8 cellular contexts compared by ENCODE assay signal in the genomic region with DNA sequence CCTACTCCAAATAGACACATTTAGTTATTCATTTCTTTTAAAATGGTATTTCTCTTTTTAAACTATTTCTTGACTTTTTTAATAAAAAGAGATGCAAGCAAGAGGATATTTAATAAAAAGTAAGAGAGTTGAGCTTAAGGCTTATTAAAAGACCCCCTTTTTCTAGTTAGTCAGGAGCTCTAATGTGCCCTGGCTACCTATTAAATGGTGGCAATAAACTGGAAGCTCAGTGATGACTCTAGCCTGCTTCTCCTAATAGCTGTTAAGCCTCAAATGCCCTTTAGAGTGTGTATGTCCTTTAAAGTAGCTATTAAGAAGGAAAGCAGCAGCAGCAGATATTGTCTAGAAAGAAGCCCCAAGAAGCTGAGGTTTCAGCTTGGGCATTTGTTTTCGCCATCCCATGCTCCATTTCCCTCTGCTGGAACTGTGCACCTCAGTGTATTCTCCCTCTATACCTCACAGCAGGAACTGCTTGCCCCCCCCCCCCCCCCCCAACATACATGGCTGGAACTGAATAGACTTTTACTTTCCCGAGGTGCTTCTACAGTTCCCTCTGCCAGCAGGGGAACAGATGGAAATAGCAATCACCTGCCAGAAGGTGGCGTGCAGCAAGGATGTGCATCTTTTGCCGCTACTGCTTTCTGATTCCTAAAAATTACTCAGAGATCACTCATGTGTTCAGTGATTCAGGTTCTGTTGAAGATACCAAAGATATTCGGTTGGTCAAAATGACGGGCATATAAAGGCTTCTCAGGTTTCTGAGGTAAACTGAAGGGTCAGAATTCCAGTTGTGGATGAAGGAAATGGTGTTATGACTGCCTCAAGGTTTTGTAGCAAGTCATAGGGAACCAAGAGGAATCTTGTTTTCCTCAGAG. TPM values are rescaled to one million over a fixed set of nuclear protein-coding genes. Genes with fewer than 3 reads are reported as not detected.
A peak's percentile ranks its signal among the peaks of the same experiment; 100 is the strongest.
DNase-seq lines count a peak whose midpoint lies in the region; ATAC-seq and TF ChIP-seq lines count a peak whose summit lies in the region.

No MANE protein-coding gene starts in this region.

- intact Hi-C loops in adrenal gland (cut with DNase I) (loop anchor here (5.0 kb wide), 2 partner anchors 101 to 194 kb away; no protein-coding TSS in a partner anchor), spleen (cut with DNase I; ENCODE audit: low total_unique reads) (loop anchor here (10.0 kb wide), 2 partner anchors 103 to 243 kb away; no protein-coding TSS in a partner anchor)

- no peaks in the 10 kb centered on the region for H3K9me3 ChIP-seq in RWPE2 (ENCODE audit: severe bottlenecking)
- no peaks in the 10 kb centered on the region for H3K9me3 ChIP-seq in adrenal gland (replicated peaks in 1 of 3)
- H3K9me3 ChIP-seq in spleen: no peaks in the 10 kb centered on the region

- peak; percentile 66 for TF ChIP-seq RAD21 in Ishikawa (IDR thresholded peaks at IDR 0.05; ENCODE audit: low read depth)

- no peak for TF ChIP-seq EP300 in Ishikawa (IDR thresholded peaks at IDR 0.05; ENCODE audit: borderline replicate concordance)

- H3K4me3 ChIP-seq in RWPE2 (ENCODE audit: severe bottlenecking) (no peak overlapping the region), adrenal gland (no peak overlapping the region), spleen (no peak overlapping the region)

- peak overlapping the region; percentile 63 for H3K27ac ChIP-seq in RWPE2 (ENCODE audit: poor library complexity, severe bottlenecking)
- H3K27ac ChIP-seq in adrenal gland: no peak overlapping the region
- no peak overlapping the region for H3K27ac ChIP-seq in spleen

- H3K36me3 ChIP-seq in RWPE2 (ENCODE audit: low read depth) (no peaks in the 10 kb centered on the region), adrenal gland (replicated peaks in 1 of 2) (no peaks in the 10 kb centered on the region), spleen (no peaks in the 10 kb centered on the region)

- ATAC-seq in GM19351 (IDR thresholded peaks at IDR 0.05; ENCODE audit: unreplicated experiment): peak; percentile 78
- peak; percentile 87 for ATAC-seq in RWPE2 (ENCODE audit: low read depth)
- no peak for ATAC-seq in GM19467 (IDR thresholded peaks at IDR 0.05; ENCODE audit: unreplicated experiment)

- peak; percentile 83 for TF ChIP-seq CTCF in RWPE2 (IDR thresholded peaks at IDR 0.05; ENCODE audit: poor library complexity, severe bottlenecking)
- TF ChIP-seq CTCF in adrenal gland (IDR thresholded peaks at IDR 0.05): peak; percentile 60 to 78 (median 73)
- peak in 8 of 11 experiments; percentile 19 to 63 (median 52) for TF ChIP-seq CTCF in spleen (IDR thresholded peaks at IDR 0.05 in 8 of 11, conservative IDR thresholded peaks at IDR 0.05 in 3 of 11)

- peaks cover 12% of the 10 kb centered on the region for H3K4me1 ChIP-seq in RWPE2 (ENCODE audit: insufficient read depth, poor library complexity, severe bottlenecking)
- H3K4me1 ChIP-seq in adrenal gland (replicated peaks in 1 of 2): no peaks in the 10 kb centered on the region
- H3K4me1 ChIP-seq in spleen: no peaks in the 10 kb centered on the region

- DNase-seq in COR-L47 (lab: John Stamatoyannopoulos, UW) (peak; percentile 61), RWPE2 (ENCODE audit: low spot score) (no peak), adrenal gland (peak; percentile 67 to 93 (median 81)), iPS DF 19.7 (ENCODE audit: low read depth, low spot score) (peak; percentile 20), spleen (no peak)

- TF ChIP-seq POLR2A in adrenal gland (IDR thresholded peaks at IDR 0.05) (no peak), spleen (IDR thresholded peaks at IDR 0.05) (no peak)

- 9 to 14% (median 10%) methylated on average over 6 of the region's 6 CpGs for WGBS in adrenal gland, 4 donors
- 11 to 18% (median 14%) methylated on average over 6 of the region's 6 CpGs for WGBS in spleen, 5 donors

- H3K27me3 ChIP-seq in RWPE2 (ENCODE audit: insufficient read depth, poor library complexity, severe bottlenecking): no peaks in the 10 kb centered on the region
- no peaks in the 10 kb centered on the region for H3K27me3 ChIP-seq in adrenal gland
- H3K27me3 ChIP-seq in spleen (replicated peaks in 1 of 7): peaks cover 0 to 61% (median 16%) of the 10 kb centered on the region in 7 donors

TF ChIP-seq in Ishikawa, 13 proteins besides CTCF, POLR2A, EP300 and RAD21:
- TF ChIP-seq CREB1 (IDR thresholded peaks at IDR 0.05; ENCODE audit: low read depth): no peak
- no peak for TF ChIP-seq EGR1 (IDR thresholded peaks at IDR 0.05)
- TF ChIP-seq NFIC (IDR thresholded peaks at IDR 0.05): no peak
- no peak for TF ChIP-seq TEAD4 (IDR thresholded peaks at IDR 0.05)
- TF ChIP-seq YY1 (IDR thresholded peaks at IDR 0.05; ENCODE audit: low read depth): no peak
- TF ChIP-seq ZBTB7A (IDR thresholded peaks at IDR 0.05; ENCODE audit: low read depth): no peak
- TF ChIP-seq, protein P1, sequence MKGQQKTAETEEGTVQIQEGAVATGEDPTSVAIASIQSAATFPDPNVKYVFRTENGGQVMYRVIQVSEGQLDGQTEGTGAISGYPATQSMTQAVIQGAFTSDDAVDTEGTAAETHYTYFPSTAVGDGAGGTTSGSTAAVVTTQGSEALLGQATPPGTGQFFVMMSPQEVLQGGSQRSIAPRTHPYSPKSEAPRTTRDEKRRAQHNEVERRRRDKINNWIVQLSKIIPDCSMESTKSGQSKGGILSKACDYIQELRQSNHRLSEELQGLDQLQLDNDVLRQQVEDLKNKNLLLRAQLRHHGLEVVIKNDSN (IDR thresholded peaks at IDR 0.05): no peak
- no peak for TF ChIP-seq REST (IDR thresholded peaks at IDR 0.05; ENCODE audit: low read depth)
- TF ChIP-seq TAF1 (IDR thresholded peaks at IDR 0.05; ENCODE audit: low read depth): no peak
TF ChIP-seq in Ishikawa: peak in this region for 0.

RNA-seq across cellular contexts. Expression of gene RGS4, which starts 2.5 kb away (rescaled TPM):
- total RNA-seq in adrenal gland (10 to 100 TPM in 4 of 8 donors, 1 to 10 TPM in 4; 2.2 to 38.5 (median 16.1) TPM), spleen (1 to 10 TPM in 6 of 7 donors, under 1 TPM in 1; 0.50 to 3.8 (median 1.9) TPM)
- polyA plus RNA-seq in adrenal gland (10 to 100 TPM in 2 of 3 donors, 1 to 10 TPM in 1; 4.1 to 48.5 (median 11.7) TPM), spleen (under 1 TPM; 0.38 to 0.63 (median 0.39) TPM)

Comparison
In these comparisons a context has a peak if more than half of its experiments do, and no peak if none do; other contexts are left out.
1. DNase-seq: peak in COR-L47 (single experiment), adrenal gland (7 of 7) and iPS DF 19.7 (single experiment); none in RWPE2 (single experiment) and spleen (single experiment).
2. Peak in every context shown above with its lines, with median percentiles within 50 percentile points of each other: CTCF ChIP-seq.